In genomic region chr17:72295916-72296315, GRCh38 we compare ENCODE assay signal across 11 cellular contexts.
A peak's percentile ranks its signal among the peaks of the same experiment; 100 is the strongest.
DNase-seq lines count a peak whose midpoint lies in the region; ATAC-seq and TF ChIP-seq lines count a peak whose summit lies in the region.
"Had no signal": no experiment of that assay in that cellular context is flagged by ENCODE, and none has a peak within 500 bp of the region (broad histone marks: within the 10 kb centered on the region; RNA-seq: fewer than 3 reads in every experiment).

No MANE protein-coding gene starts in this region.

- intact Hi-C loops in Panc1 (cut with micrococcal nuclease; ENCODE audit: unreplicated experiment) (no loop called here), mammary epithelial cell (cut with micrococcal nuclease) (loop anchor here (2.0 kb wide), 1 partner anchor 175 kb away; the partner anchor contains the start of gene SOX9)

- in situ Hi-C loops in Panc1 (cut with HindIII; ENCODE audit: low pct_unique_long_range_greater_than_20kb, low sequenced_read_pairs), result no loop called here
- in situ Hi-C loops in mammary epithelial cell (cut with MboI; ENCODE audit: low sequenced_read_pairs in 2 of 2), result no loop called here

- no peaks in the 10 kb centered on the region for H3K27me3 ChIP-seq in Panc1 (ENCODE audit: control insufficient read depth, insufficient read depth, low read length)
- H3K27me3 ChIP-seq in mammary epithelial cell (ENCODE audit: insufficient read depth, low read length), result no peaks in the 10 kb centered on the region
- H3K27me3 ChIP-seq in foreskin keratinocyte, result peaks cover 47% of the 10 kb centered on the region
- H3K27me3 ChIP-seq in suprapubic skin, result no peaks in the 10 kb centered on the region

- H3K9ac ChIP-seq in mammary epithelial cell (ENCODE audit: insufficient read depth, low read length), result no peak overlapping the region

- no peaks in the 10 kb centered on the region for H4K20me1 ChIP-seq in mammary epithelial cell (ENCODE audit: insufficient read depth, low read length)

- H3K4me3 ChIP-seq in Panc1 (ENCODE audit: low read depth in 2 of 2, low read length in 2 of 2), result no peak overlapping the region
- H3K4me3 ChIP-seq in mammary epithelial cell (replicated peaks in 1 of 3; ENCODE audit: insufficient read depth in 1 of 3, low read depth in 2 of 3, low read length in 3 of 3), result no peak overlapping the region
- no peak overlapping the region for H3K4me3 ChIP-seq in suprapubic skin

- no peak for DNase-seq in Panc1 (ENCODE audit: low read depth, low spot score)
- peak; percentile 39 for DNase-seq in mammary epithelial cell
- peak in 1 of 2 donors; percentile 18 for DNase-seq in foreskin keratinocyte
- no peak for DNase-seq in suprapubic skin (ENCODE audit: low spot score in 2 of 2)
- DNase-seq: CD8-positive, alpha-beta T cell; COR-L47; DMS153; DMS79 treated with DMSO at 0.1 percent for 48 hours had no signal

- BruUV-seq in Panc1 (replicated peaks; lab: Mats Ljungman, UMichigan) (no TSS peak), mammary epithelial cell (replicated peaks; lab: Mats Ljungman, UMichigan) (no TSS peak)

- dilution Hi-C loops in mammary epithelial cell (cut with HindIII; ENCODE audit: low sequenced_read_pairs), result no loop called here

- peak overlapping the region; percentile 7 for H3K4me2 ChIP-seq in mammary epithelial cell (ENCODE audit: insufficient read depth, low read depth, low read length)

- H3K36me3 ChIP-seq in Panc1 (ENCODE audit: control insufficient read depth, insufficient read depth, low read length) (no peaks in the 10 kb centered on the region), mammary epithelial cell (ENCODE audit: insufficient read depth, low read length) (no peaks in the 10 kb centered on the region), suprapubic skin (no peaks in the 10 kb centered on the region)

- no peak for ATAC-seq in Panc1
- ATAC-seq in foreskin keratinocyte, result peak; percentile 10
- ATAC-seq in GM19351 (IDR thresholded peaks at IDR 0.05; ENCODE audit: unreplicated experiment), result no peak
- no peak for ATAC-seq in HG02973 (IDR thresholded peaks at IDR 0.05; ENCODE audit: unreplicated experiment)
- ATAC-seq: CD8-positive, alpha-beta T cell; HCT116 had no signal

- H2AFZ ChIP-seq in mammary epithelial cell (ENCODE audit: low read depth, low read length), result peak overlapping the region; percentile 62

- WGBS in mammary epithelial cell (ENCODE audit: low coverage, missing lambda C conversion rate), result 27% methylated on average over 4 of the region's 4 CpGs
- WGBS in suprapubic skin, result 66% methylated on average over 4 of the region's 4 CpGs

- 0 out of 2 replicates have a peak overlapping the region, but pooled peaks have one; percentile 27 for H3K27ac ChIP-seq in Panc1 (ENCODE audit: low read length)
- H3K27ac ChIP-seq in mammary epithelial cell (ENCODE audit: insufficient read depth, low read depth, low read length), result no peak overlapping the region
- H3K27ac ChIP-seq in foreskin keratinocyte, result no peak overlapping the region
- H3K27ac ChIP-seq in suprapubic skin, result no peak overlapping the region

- no peak for TF ChIP-seq POLR2A in suprapubic skin (IDR thresholded peaks at IDR 0.05)

- H3K4me1 ChIP-seq in Panc1 (ENCODE audit: control insufficient read depth, insufficient read depth, low read length), result peaks cover 17% of the 10 kb centered on the region
- H3K4me1 ChIP-seq in mammary epithelial cell (ENCODE audit: insufficient read depth, low read length), result peaks cover 24% of the 10 kb centered on the region
- peaks cover 2% of the 10 kb centered on the region for H3K4me1 ChIP-seq in foreskin keratinocyte
- H3K4me1 ChIP-seq in suprapubic skin, result peaks cover 9% of the 10 kb centered on the region

- no peaks in the 10 kb centered on the region for H3K79me2 ChIP-seq in mammary epithelial cell (ENCODE audit: insufficient read depth, low read length)

- POLR2A ChIA-PET in Panc1 (lab: Charles Lee), result interaction anchor here (1.0 kb wide), 1 partner anchor 10 kb away, joined by 3 read pairs; no protein-coding TSS in a partner anchor

- TF ChIP-seq CTCF in Panc1 (IDR thresholded peaks at IDR 0.05), result no peak
- no peak for TF ChIP-seq CTCF in mammary epithelial cell (conservative IDR thresholded peaks at IDR 0.05 in 1 of 2, IDR thresholded peaks at IDR 0.05 in 1 of 2; ENCODE audit: extremely low read depth in 1 of 2, insufficient read depth in 1 of 2, low read depth in 1 of 2, low read length in 2 of 2)
- no peak for TF ChIP-seq CTCF in foreskin keratinocyte (conservative IDR thresholded peaks at IDR 0.05)
- no peak for TF ChIP-seq CTCF in suprapubic skin (IDR thresholded peaks at IDR 0.05)

- CTCF ChIA-PET in Panc1 (lab: Charles Lee) (no interaction called here), mammary epithelial cell (lab: Charles Lee; ENCODE audit: low non-redundant PET) (no interaction called here)

- no peak for TF ChIP-seq EP300 in suprapubic skin (IDR thresholded peaks at IDR 0.05)

- H3K9me3 ChIP-seq in Panc1 (ENCODE audit: control insufficient read depth, insufficient read depth, low read depth, low read length) (no peaks in the 10 kb centered on the region), mammary epithelial cell (replicated peaks; ENCODE audit: insufficient read depth, low read length) (no peaks in the 10 kb centered on the region), suprapubic skin (no peaks in the 10 kb centered on the region)
